ENCODE assay signal across 8 cellular contexts in genomic region chr4:147518846-147519767, GRCh38. TPM values are rescaled to one million over a fixed set of nuclear protein-coding genes. Genes with fewer than 3 reads are reported as not detected.
DNase-seq lines count a peak whose midpoint lies in the region; ATAC-seq and TF ChIP-seq lines count a peak whose summit lies in the region.

No MANE protein-coding gene starts in this region.

- H3K4me3 Mint-ChIP-seq in Calu3 (ENCODE audit: low read depth, unreplicated experiment), result no peak overlapping the region

- H3K27me3 Mint-ChIP-seq in Calu3 (ENCODE audit: unreplicated experiment), result no peaks in the 10 kb centered on the region

- H3K27ac Mint-ChIP-seq in Calu3 (ENCODE audit: unreplicated experiment), result no peak overlapping the region

- ATAC-seq in GM19043 (IDR thresholded peaks at IDR 0.05; ENCODE audit: low read depth, unreplicated experiment) (peak; percentile 87), HG03108 (IDR thresholded peaks at IDR 0.05; ENCODE audit: unreplicated experiment) (peak; percentile 91)

- no peaks in the 10 kb centered on the region for H3K36me3 ChIP-seq in vagina

- no peak overlapping the region for H3K4me3 ChIP-seq in vagina

- TF ChIP-seq CTCF in Calu3 (IDR thresholded peaks at IDR 0.05; ENCODE audit: unreplicated experiment) (peak; percentile 49), vagina (IDR thresholded peaks at IDR 0.05) (peak; percentile 3 to 67 (median 55))

- H3K27ac ChIP-seq in vagina, result peak overlapping the region; percentile 40

- CTCF ChIA-PET in Calu3 (lab: Charles Lee), result interaction anchor here (0.5 to 1.9 kb wide), 7 partner anchors 71 to 376 kb away, joined by 3 to 23 read pairs (median 3); no protein-coding TSS in a partner anchor

- no peaks in the 10 kb centered on the region for H3K9me3 ChIP-seq in vagina

- peak; percentile 54 for DNase-seq in Calu3
- peak; percentile 36 for DNase-seq in NCI-H446 treated with DMSO at 0.1 percent for 48 hours (lab: John Stamatoyannopoulos, UW)
- DNase-seq in activated T-cell treated with anti-CD3 and anti-CD28 coated beads for 1 hour (ENCODE audit: low read depth), result peak; percentile 7
- peak; percentile 73 for DNase-seq in fibroblast of gingiva (ENCODE audit: low read depth)
- peak; percentile 53 for DNase-seq in non-pigmented ciliary epithelial cell (ENCODE audit: low read depth)
- no peak for DNase-seq in vagina (ENCODE audit: extremely low spot score in 2 of 2)

- intact Hi-C loops in Calu3 (cut with micrococcal nuclease; ENCODE audit: unreplicated experiment), result loop anchor here (1.0 to 2.0 kb wide), 3 partner anchors 71 to 358 kb away; no protein-coding TSS in a partner anchor
- intact Hi-C loops in vagina (cut with DNase I), result no loop called here

- no peaks in the 10 kb centered on the region for H3K27me3 ChIP-seq in vagina

- H3K36me3 Mint-ChIP-seq in Calu3 (ENCODE audit: insufficient read depth, unreplicated experiment), result no peaks in the 10 kb centered on the region

- H3K9me3 Mint-ChIP-seq in Calu3 (ENCODE audit: low read depth, unreplicated experiment), result no peaks in the 10 kb centered on the region

- BruUV-seq in Calu3 (replicated peaks; lab: Mats Ljungman, UMichigan), result no TSS peak

- no peaks in the 10 kb centered on the region for H3K4me1 Mint-ChIP-seq in Calu3 (ENCODE audit: low read depth, unreplicated experiment)

- peaks cover 28% of the 10 kb centered on the region for H3K4me1 ChIP-seq in vagina

- TF ChIP-seq POLR2A in vagina (IDR thresholded peaks at IDR 0.05), result no peak

RNA-seq across cellular contexts. Expression of gene EDNRA, which starts 38.2 kb away (rescaled TPM):
- total RNA-seq in Calu3 (2022) (0.29 and 0.71 TPM in 2 replicates), vagina (41.5 TPM)

Comparison
In these comparisons a context has a peak if more than half of its experiments do, and no peak if none do; other contexts are left out.
1. DNase-seq: peak in Calu3 (single experiment), NCI-H446 treated with DMSO at 0.1 percent for 48 hours (single experiment), activated T-cell treated with anti-CD3 and anti-CD28 coated beads for 1 hour (single experiment), fibroblast of gingiva (single experiment) and non-pigmented ciliary epithelial cell (single experiment); none in vagina (0 of 2).
2. RNA of gene EDNRA, which starts 38.2 kb away (total RNA-seq): 41.5 TPM in vagina (single experiment); 0.29 to 0.71 TPM in Calu3; every median in the first group is over 10 times any median in the second.